8 cellular contexts compared by ENCODE assay signal in genomic region chr1:199959775-199960110, GRCh38.
"Had no signal": no experiment of that assay in that cellular context is flagged by ENCODE, and none has a peak within 500 bp of the region (broad histone marks: within the 10 kb centered on the region; RNA-seq: fewer than 3 reads in every experiment).

No MANE protein-coding gene starts in this region.

- FAIRE-seq: G401.6, GM12878, GM12891, GM12892, GM18507, GM19239 had no signal

- ATAC-seq: GM12878 had no signal

- DNase-seq: GDM1, GF-D8 had no signal

- H3K4me3 ChIP-seq: GM12878 had no signal
